Comparison of ENCODE assay signal across 8 cellular contexts in genomic region chrX:24241822-24242648, GRCh38.
DNase-seq lines count a peak whose midpoint lies in the region; ATAC-seq and TF ChIP-seq lines count a peak whose summit lies in the region.

No MANE protein-coding gene starts in this region.

- H3K4me3 ChIP-seq in astrocyte of the spinal cord (ENCODE audit: low read depth, low read length) (no peak overlapping the region), kidney epithelial cell (ENCODE audit: low read depth, low read length) (no peak overlapping the region)

- H3K27me3 ChIP-seq in kidney epithelial cell (ENCODE audit: control insufficient read depth, insufficient read depth, low read length) = peaks cover 3% of the 10 kb centered on the region

- DNase-seq in NCI-H748 (lab: John Stamatoyannopoulos, UW; ENCODE audit: unreplicated experiment) = peak; percentile 57
- DNase-seq in NCI-H748 treated with DMSO at 0.1 percent for 48 hours (lab: John Stamatoyannopoulos, UW) = no peak
- peak; percentile 3 for DNase-seq in NCI-H1105 (lab: John Stamatoyannopoulos, UW)
- peak; percentile 48 for DNase-seq in astrocyte of the spinal cord (ENCODE audit: low read depth, low spot score)
- DNase-seq in kidney epithelial cell (ENCODE audit: low read depth) = no peak
- no peak for DNase-seq in NCI-H187 (lab: John Stamatoyannopoulos, UW)
- no peak for DNase-seq in SKM-1 (lab: John Stamatoyannopoulos, UW; ENCODE audit: unreplicated experiment)

- in situ Hi-C loops in astrocyte of the spinal cord (cut with HindIII; ENCODE audit: low sequenced_read_pairs) = no loop called here

- peak; percentile 39 for ATAC-seq in GM21723 (IDR thresholded peaks at IDR 0.05; ENCODE audit: unreplicated experiment)

- TF ChIP-seq CTCF in astrocyte of the spinal cord (IDR thresholded peaks at IDR 0.05; ENCODE audit: low read depth, low read length) = peak; percentile 37
- peak; percentile 43 for TF ChIP-seq CTCF in kidney epithelial cell (IDR thresholded peaks at IDR 0.05; ENCODE audit: insufficient read depth, low read length, poor library complexity, severe bottlenecking)

- H3K36me3 ChIP-seq in kidney epithelial cell (ENCODE audit: control insufficient read depth, insufficient read depth, low read length) = no peaks in the 10 kb centered on the region

Comparison
In these comparisons a context has a peak if more than half of its experiments do, and no peak if none do; other contexts are left out.
1. DNase-seq: peak in NCI-H748 (single experiment), NCI-H1105 (single experiment) and astrocyte of the spinal cord (single experiment); none in NCI-H748 treated with DMSO at 0.1 percent for 48 hours (single experiment), kidney epithelial cell (single experiment), NCI-H187 (0 of 2) and SKM-1 (single experiment).